ENCODE assay signal across 8 cellular contexts in genomic region chr4:87375719-87376291, GRCh38. TPM values are rescaled to one million over a fixed set of nuclear protein-coding genes. Genes with fewer than 3 reads are reported as not detected.
DNase-seq lines count a peak whose midpoint lies in the region; ATAC-seq, FAIRE-seq and TF ChIP-seq lines count a peak whose summit lies in the region.

No MANE protein-coding gene starts in this region.

- TF ChIP-seq CTCF in AG09309 (IDR thresholded peaks at IDR 0.05; ENCODE audit: control insufficient read depth, insufficient read depth, low read depth, low read length, missing control alignments) (peak; percentile 76), right atrium auricular region (IDR thresholded peaks at IDR 0.05) (peak; percentile 47 to 72), smooth muscle cell (IDR thresholded peaks at IDR 0.05; ENCODE audit: borderline replicate concordance, insufficient read depth, poor library complexity, severe bottlenecking) (peak; percentile 63)

- H3K9ac ChIP-seq in Karpas-422 (ENCODE audit: low read length) (no peak overlapping the region), smooth muscle cell (ENCODE audit: low read depth) (no peak overlapping the region)

- H3K9me3 ChIP-seq in Karpas-422 (ENCODE audit: low read length) (no peaks in the 10 kb centered on the region), right atrium auricular region (no peaks in the 10 kb centered on the region), smooth muscle cell (replicated peaks; ENCODE audit: low read depth) (no peaks in the 10 kb centered on the region)
- no peaks in the 10 kb centered on the region for H3K9me3 ChIP-seq in effector memory CD4-positive, alpha-beta T cell (ENCODE audit: control insufficient read depth, low read length)

- no peaks in the 10 kb centered on the region for H3K27me3 ChIP-seq in Karpas-422 (ENCODE audit: low read length)
- no peaks in the 10 kb centered on the region for H3K27me3 ChIP-seq in right atrium auricular region
- no peaks in the 10 kb centered on the region for H3K27me3 ChIP-seq in smooth muscle cell (ENCODE audit: low read depth)
- H3K27me3 ChIP-seq in effector memory CD4-positive, alpha-beta T cell (replicated peaks; ENCODE audit: control insufficient read depth, insufficient read depth, low read length, poor library complexity, severe bottlenecking), result no peaks in the 10 kb centered on the region

- peaks cover 2% of the 10 kb centered on the region for H3K4me1 Mint-ChIP-seq in activated CD8-positive, alpha-beta T cell treated with anti-CD3 and anti-CD28 coated beads, Interleukin-2, amount 10 ng/mL, durations not matched to agents 7 days and 5 days (ENCODE audit: low read depth)

- no peaks in the 10 kb centered on the region for H3K36me3 ChIP-seq in Karpas-422 (ENCODE audit: insufficient read depth, low read length)
- peaks cover 29% of the 10 kb centered on the region for H3K36me3 ChIP-seq in right atrium auricular region
- H3K36me3 ChIP-seq in smooth muscle cell (ENCODE audit: low read depth), result no peaks in the 10 kb centered on the region
- peaks cover 27% of the 10 kb centered on the region for H3K36me3 ChIP-seq in effector memory CD4-positive, alpha-beta T cell (ENCODE audit: control insufficient read depth, insufficient read depth, low read length)

- H3K9me3 Mint-ChIP-seq in activated CD8-positive, alpha-beta T cell treated with anti-CD3 and anti-CD28 coated beads, Interleukin-2, amount 10 ng/mL, durations not matched to agents 7 days and 5 days (ENCODE audit: insufficient read depth), result no peaks in the 10 kb centered on the region

- H2AFZ ChIP-seq in Karpas-422 (ENCODE audit: low read length), result no peak overlapping the region
- H2AFZ ChIP-seq in smooth muscle cell (ENCODE audit: low read depth), result no peak overlapping the region

- peak; percentile 77 for DNase-seq in AG09309 (ENCODE audit: low read depth)
- no peak for DNase-seq in GM12892 (ENCODE audit: insufficient read length)
- DNase-seq in Karpas-422, result peak; percentile 80
- no peak for DNase-seq in activated CD8-positive, alpha-beta T cell treated with anti-CD3 and anti-CD28 coated beads, Interleukin-2, amount 10 ng/mL, durations not matched to agents 7 days and 5 days
- DNase-seq in right atrium auricular region (ENCODE audit: low spot score), result no peak
- no peak for DNase-seq in smooth muscle cell (lab: John Stamatoyannopoulos, UW; ENCODE audit: unreplicated experiment)
- no peak for DNase-seq in effector memory CD4-positive, alpha-beta T cell
- DNase-seq in OCI-M2 (lab: John Stamatoyannopoulos, UW; ENCODE audit: unreplicated experiment), result no peak

- TF ChIP-seq POLR2A in GM12892 (IDR thresholded peaks at IDR 0.05; ENCODE audit: low read depth, low read length), result no peak

- H3K9me2 ChIP-seq in Karpas-422 (replicated peaks; ENCODE audit: insufficient read depth, low read length), result no peaks in the 10 kb centered on the region

- peaks cover 17% of the 10 kb centered on the region for H3K36me3 Mint-ChIP-seq in activated CD8-positive, alpha-beta T cell treated with anti-CD3 and anti-CD28 coated beads, Interleukin-2, amount 10 ng/mL, durations not matched to agents 7 days and 5 days (ENCODE audit: low read depth)

- CTCF ChIA-PET in activated CD8-positive, alpha-beta T cell treated with anti-CD3 and anti-CD28 coated beads, Interleukin-2, amount 10 ng/mL, durations not matched to agents 7 days and 5 days (lab: Charles Lee), result interaction anchor here (0.6 to 4.8 kb wide), 29 partner anchors 9 to 1106 kb away, joined by 3 to 100 read pairs (median 5); partner anchors contain the start of genes HSD17B11 and NUDT9

- H3K4me3 ChIP-seq in AG09309 (ENCODE audit: control insufficient read depth, low read depth, low read length) (no peak overlapping the region), Karpas-422 (ENCODE audit: low read length) (no peak overlapping the region), right atrium auricular region (no peak overlapping the region), smooth muscle cell (no peak overlapping the region)
- no peak overlapping the region for H3K4me3 ChIP-seq in effector memory CD4-positive, alpha-beta T cell (ENCODE audit: insufficient read depth, low read depth, low read length, poor library complexity, severe bottlenecking)

- WGBS in smooth muscle cell (ENCODE audit: low lambda C conversion rate), result 51% methylated on average over 4 of the region's 4 CpGs

- FAIRE-seq in GM12892 (lab: Jason Lieb, UNC), result peak; percentile 21

- ATAC-seq in activated CD8-positive, alpha-beta T cell treated with anti-CD3 and anti-CD28 coated beads, Interleukin-2, amount 10 ng/mL, durations not matched to agents 7 days and 5 days, result peak; percentile 44

- peak overlapping the region; percentile 46 for H3K27ac Mint-ChIP-seq in activated CD8-positive, alpha-beta T cell treated with anti-CD3 and anti-CD28 coated beads, Interleukin-2, amount 10 ng/mL, durations not matched to agents 7 days and 5 days

- no peak overlapping the region for H3K27ac ChIP-seq in Karpas-422 (ENCODE audit: low read length)
- no peak overlapping the region for H3K27ac ChIP-seq in right atrium auricular region
- H3K27ac ChIP-seq in smooth muscle cell (ENCODE audit: low read depth), result no peak overlapping the region
- no peak overlapping the region for H3K27ac ChIP-seq in effector memory CD4-positive, alpha-beta T cell (ENCODE audit: insufficient read depth, low read length, poor library complexity, severe bottlenecking)

- no peak overlapping the region for H3K4me2 ChIP-seq in Karpas-422 (ENCODE audit: low read depth, low read length, poor library complexity, severe bottlenecking)
- H3K4me2 ChIP-seq in smooth muscle cell, result no peak overlapping the region

- no peak overlapping the region for H3K4me3 Mint-ChIP-seq in activated CD8-positive, alpha-beta T cell treated with anti-CD3 and anti-CD28 coated beads, Interleukin-2, amount 10 ng/mL, durations not matched to agents 7 days and 5 days

- H3K4me1 ChIP-seq in Karpas-422 (ENCODE audit: low read length) (no peaks in the 10 kb centered on the region), right atrium auricular region (no peaks in the 10 kb centered on the region), smooth muscle cell (ENCODE audit: low read depth) (no peaks in the 10 kb centered on the region)
- no peaks in the 10 kb centered on the region for H3K4me1 ChIP-seq in effector memory CD4-positive, alpha-beta T cell (ENCODE audit: control insufficient read depth, insufficient read depth, low read length, poor library complexity, severe bottlenecking)

- H3K27me3 Mint-ChIP-seq in activated CD8-positive, alpha-beta T cell treated with anti-CD3 and anti-CD28 coated beads, Interleukin-2, amount 10 ng/mL, durations not matched to agents 7 days and 5 days (ENCODE audit: low read depth), result no peaks in the 10 kb centered on the region

- POLR2A ChIA-PET in activated CD8-positive, alpha-beta T cell treated with anti-CD3 and anti-CD28 coated beads, Interleukin-2, amount 10 ng/mL, durations not matched to agents 7 days and 5 days (lab: Charles Lee), result interaction anchor here (1.0 kb wide), 1 partner anchor 49 kb away, joined by 3 read pairs; no protein-coding TSS in a partner anchor

- H4K20me1 ChIP-seq in Karpas-422 (ENCODE audit: insufficient read depth, low read depth, low read length) (no peaks in the 10 kb centered on the region), smooth muscle cell (ENCODE audit: low read depth) (no peaks in the 10 kb centered on the region)

- H3F3A ChIP-seq in smooth muscle cell (ENCODE audit: low read depth), result no peaks in the 10 kb centered on the region

- H3K79me2 ChIP-seq in Karpas-422 (ENCODE audit: low read length), result no peaks in the 10 kb centered on the region
- H3K79me2 ChIP-seq in smooth muscle cell (ENCODE audit: low read depth), result no peaks in the 10 kb centered on the region

RNA-seq across cellular contexts. Expression of gene HSD17B11, which starts 15.2 kb away (rescaled TPM):
- polyA plus RNA-seq in GM12892 (2012; ENCODE audit: missing spikeins), result 30.4 TPM
- 4.7 and 31.0 TPM in 2 replicates for total RNA-seq in Karpas-422 (2014; rRNA removed; shearing (Covaris generic); ENCODE audit: low replicate concordance)
- total RNA-seq in activated CD8-positive, alpha-beta T cell treated with anti-CD3 and anti-CD28 coated beads, Interleukin-2, amount 10 ng/mL, durations not matched to agents 7 days and 5 days, result 10 to 100 TPM; 30.2 to 32.2 TPM
- total RNA-seq in right atrium auricular region (10 to 100 TPM; 32.4 to 33.8 TPM), smooth muscle cell (26.0 and 52.2 TPM in 2 replicates)
- 10.7 and 12.8 TPM in 2 replicates for polyA plus RNA-seq in smooth muscle cell

RNA-seq across cellular contexts. Expression of gene NUDT9, which starts 46.6 kb away (rescaled TPM):
- 14.5 TPM for polyA plus RNA-seq in GM12892 (2012; ENCODE audit: missing spikeins)
- 17.6 and 18.5 TPM in 2 replicates for total RNA-seq in Karpas-422 (2014; rRNA removed; shearing (Covaris generic); ENCODE audit: low replicate concordance)
- total RNA-seq in activated CD8-positive, alpha-beta T cell treated with anti-CD3 and anti-CD28 coated beads, Interleukin-2, amount 10 ng/mL, durations not matched to agents 7 days and 5 days, result 10 to 100 TPM; 10.9 to 11.0 TPM
- total RNA-seq in right atrium auricular region (10 to 100 TPM; 17.2 to 17.6 TPM), smooth muscle cell (8.0 and 10.5 TPM in 2 replicates)
- 20.7 and 26.5 TPM in 2 replicates for polyA plus RNA-seq in smooth muscle cell

RNA-seq across cellular contexts. Expression of gene HSD17B13, which starts 53.1 kb away (rescaled TPM):
- not detected for polyA plus RNA-seq in GM12892 (2012; ENCODE audit: missing spikeins)
- 0.56 TPM in 1 of 2 replicates, not detected in the other for total RNA-seq in Karpas-422 (2014; rRNA removed; shearing (Covaris generic); ENCODE audit: low replicate concordance)
- total RNA-seq in activated CD8-positive, alpha-beta T cell treated with anti-CD3 and anti-CD28 coated beads, Interleukin-2, amount 10 ng/mL, durations not matched to agents 7 days and 5 days, result under 1 TPM; 0.16 TPM
- total RNA-seq in right atrium auricular region, result not detected
- total RNA-seq in smooth muscle cell, result not detected in 2 replicates
- polyA plus RNA-seq in smooth muscle cell, result not detected in 2 replicates

Comparison
In these comparisons a context has a peak if more than half of its experiments do, and no peak if none do; other contexts are left out.
1. DNase-seq: peak in AG09309 (single experiment) and Karpas-422 (single experiment); none in GM12892 (single experiment), activated CD8-positive, alpha-beta T cell treated with anti-CD3 and anti-CD28 coated beads, Interleukin-2, amount 10 ng/mL, durations not matched to agents 7 days and 5 days (single experiment), right atrium auricular region (single experiment), smooth muscle cell (single experiment), effector memory CD4-positive, alpha-beta T cell (0 of 3) and OCI-M2 (single experiment).
2. Peak in every context shown above with its lines, with median percentiles within 50 percentile points of each other: CTCF ChIP-seq.